In the genomic region with DNA sequence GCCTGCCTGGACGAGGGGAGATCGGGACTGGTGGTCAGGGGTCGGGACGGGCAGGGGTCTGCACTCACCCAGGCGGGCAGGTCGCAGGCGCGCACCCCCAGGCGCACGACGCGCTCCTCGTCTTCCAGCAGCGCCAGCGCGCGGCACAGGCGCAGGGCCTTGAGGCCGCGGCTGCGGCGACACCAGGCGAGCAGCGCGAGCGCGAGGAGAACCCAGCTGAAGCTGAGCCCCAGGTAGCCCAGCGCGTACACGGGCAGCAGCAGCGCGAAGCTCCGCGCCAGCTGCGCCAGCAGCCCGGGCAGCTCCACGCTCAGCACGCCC, we compare ENCODE assay signal across 8 cellular contexts. TPM values are rescaled to one million over a fixed set of nuclear protein-coding genes. Genes with fewer than 3 reads are reported as not detected.
DNase-seq lines count a peak whose midpoint lies in the region; ATAC-seq and TF ChIP-seq lines count a peak whose summit lies in the region.

No MANE protein-coding gene starts in this region.

- intact Hi-C loops in PC-9 (cut with micrococcal nuclease; ENCODE audit: unreplicated experiment), result loop anchor here (1.0 kb wide), 6 partner anchors 11 to 148 kb away; a partner anchor contains a TSS

- peaks cover 39% of the 10 kb centered on the region for H3K4me1 ChIP-seq in PC-9 (replicated peaks; ENCODE audit: insufficient read depth)
- H3K4me1 ChIP-seq in hepatocyte (ENCODE audit: insufficient read depth), result peaks cover 13% of the 10 kb centered on the region

- peaks cover 5% of the 10 kb centered on the region; the same call in 1 of the 2 replicates for H4K20me1 ChIP-seq in PC-9 (ENCODE audit: insufficient read depth)
- peaks cover 23% of the 10 kb centered on the region for H4K20me1 ChIP-seq in hepatocyte (ENCODE audit: insufficient read depth, poor library complexity, severe bottlenecking)

- POLR2A ChIA-PET in PC-9 (lab: Charles Lee; ENCODE audit: unreplicated experiment), result interaction anchor here (0.5 to 0.8 kb wide), 4 partner anchors 26 to 46 kb away, joined by 4 to 7 read pairs (median 7); no protein-coding TSS in a partner anchor

- H3K27me3 ChIP-seq in PC-9 (ENCODE audit: insufficient read depth, low read depth) (no peaks in the 10 kb centered on the region), hepatocyte (no peaks in the 10 kb centered on the region)

- H3F3A ChIP-seq in PC-9 (ENCODE audit: insufficient read depth, low read depth), result peaks cover 21% of the 10 kb centered on the region

- H3K27ac ChIP-seq in PC-9 (peak overlapping the region; percentile 70), angular gyrus (ENCODE audit: low read depth, low read length) (peak overlapping the region; percentile 79), hepatocyte (peak overlapping the region; percentile 100)

- H2AFZ ChIP-seq in PC-9 (peak overlapping the region; percentile 49), hepatocyte (peak overlapping the region; percentile 21)

- H3K79me2 ChIP-seq in PC-9 (ENCODE audit: low read depth) (peaks cover 50% of the 10 kb centered on the region), hepatocyte (peaks cover 44% of the 10 kb centered on the region)

- ATAC-seq in GM19395 (IDR thresholded peaks at IDR 0.05; ENCODE audit: unreplicated experiment) (peak; percentile 53), HG03439 (IDR thresholded peaks at IDR 0.05; ENCODE audit: unreplicated experiment) (peak; percentile 47)

- DNase-seq in DMS53 (lab: John Stamatoyannopoulos, UW) (peak; percentile 96), PC-9 (peak in 1 of 2 experiments; percentile 69), hepatocyte (ENCODE audit: low spot score) (peak; percentile 88), retina (peak; percentile 77), GM03348 (ENCODE audit: low spot score) (no peak)

- H3K4me3 ChIP-seq in PC-9 (peak overlapping the region; percentile 84), hepatocyte (peak overlapping the region; percentile 91)

- H3K9me3 ChIP-seq in PC-9 (ENCODE audit: insufficient read depth, low read depth), result no peaks in the 10 kb centered on the region
- no peaks in the 10 kb centered on the region for H3K9me3 ChIP-seq in hepatocyte (ENCODE audit: low read depth)

- H3K4me2 ChIP-seq in PC-9 (peak overlapping the region; percentile 90), hepatocyte (peak overlapping the region; percentile 86)

- CTCF ChIA-PET in PC-9 (lab: Charles Lee), result no interaction called here

- TF ChIP-seq CTCF in PC-9 (conservative IDR thresholded peaks at IDR 0.05) (no peak), hepatocyte (IDR thresholded peaks at IDR 0.05; ENCODE audit: poor library complexity) (no peak)

- WGBS in hepatocyte (ENCODE audit: low lambda C conversion rate, missing lambda C conversion rate), result no CpG with 5 or more reads among the region's 38 CpGs

- H3K9me2 ChIP-seq in PC-9 (ENCODE audit: insufficient read depth) (no peaks in the 10 kb centered on the region), hepatocyte (replicated peaks; ENCODE audit: insufficient read depth) (no peaks in the 10 kb centered on the region)

- BruUV-seq in PC-9 (replicated peaks; lab: Mats Ljungman, UMichigan), result no TSS peak

- peaks cover 6% of the 10 kb centered on the region for H3K36me3 ChIP-seq in PC-9 (ENCODE audit: low read depth)
- H3K36me3 ChIP-seq in hepatocyte (replicated peaks; ENCODE audit: insufficient read depth, low read depth), result no peaks in the 10 kb centered on the region

RNA-seq across cellular contexts. Expression of a gene that starts 0.3 kb away (rescaled TPM):
- 124 and 162 TPM in 2 replicates for total RNA-seq in PC-9 (2021)
- 59.6 and 61.2 TPM in 2 replicates for total RNA-seq in hepatocyte
- 29.4 and 33.4 TPM in 2 replicates for polyA plus RNA-seq in hepatocyte

RNA-seq across cellular contexts. Expression of a gene that starts 27.4 kb away (rescaled TPM):
- total RNA-seq in PC-9 (2021) (34.8 and 35.4 TPM in 2 replicates), hepatocyte (8.0 and 11.2 TPM in 2 replicates)
- polyA plus RNA-seq in hepatocyte, result 31.9 and 54.0 TPM in 2 replicates
